Comparison of ENCODE assay signal across 16 cellular contexts in genomic region chrX:40883021-40883619, GRCh38.
DNase-seq lines count a peak whose midpoint lies in the region; ATAC-seq, FAIRE-seq and TF ChIP-seq lines count a peak whose summit lies in the region.
"Had no signal": no experiment of that assay in that cellular context is flagged by ENCODE, and none has a peak within 500 bp of the region (broad histone marks: within the 10 kb centered on the region; RNA-seq: fewer than 3 reads in every experiment).

No MANE protein-coding gene starts in this region.

- H4K20me1 ChIP-seq in astrocyte (ENCODE audit: insufficient read depth, low read length) (no peaks in the 10 kb centered on the region), osteoblast (ENCODE audit: insufficient read depth, low read length) (no peaks in the 10 kb centered on the region)
- H4K20me1 ChIP-seq: BLaER1 treated with 17β-estradiol and CSF1 and Interleukin-3, amounts not matched to agents 10 nM and 100 nM had no signal

- H3K27ac Mint-ChIP-seq in astrocyte (ENCODE audit: unreplicated experiment): no peak overlapping the region
- H3K27ac Mint-ChIP-seq: GM23338 had no signal

- H3K36me3 ChIP-seq in astrocyte (ENCODE audit: insufficient read depth, low read length): no peaks in the 10 kb centered on the region
- H3K36me3 ChIP-seq in osteoblast (ENCODE audit: insufficient read depth, low read length): no peaks in the 10 kb centered on the region
- H3K36me3 ChIP-seq: BLaER1 treated with 17β-estradiol and CSF1 and Interleukin-3, amounts not matched to agents 10 nM and 100 nM had no signal

- no peaks in the 10 kb centered on the region for H3K4me1 ChIP-seq in astrocyte (ENCODE audit: insufficient read depth, low read length)
- H3K4me1 ChIP-seq in osteoblast (ENCODE audit: insufficient read depth, low read length): peaks cover 1% of the 10 kb centered on the region

- H3K9me3 Mint-ChIP-seq in astrocyte (ENCODE audit: unreplicated experiment): no peaks in the 10 kb centered on the region

- ATAC-seq in HG02870 (IDR thresholded peaks at IDR 0.05; ENCODE audit: unreplicated experiment): no peak
- ATAC-seq in HG02678 (IDR thresholded peaks at IDR 0.05; ENCODE audit: unreplicated experiment): no peak
- ATAC-seq: GM23338 had no signal

- H3K79me2 ChIP-seq in astrocyte (ENCODE audit: insufficient read depth, low read length) (no peaks in the 10 kb centered on the region), osteoblast (ENCODE audit: insufficient read depth, low read length) (no peaks in the 10 kb centered on the region)

- H3K36me3 Mint-ChIP-seq in astrocyte (ENCODE audit: low read depth, unreplicated experiment): no peaks in the 10 kb centered on the region
- H3K36me3 Mint-ChIP-seq: CD4-positive, CD25-positive, alpha-beta regulatory T cell had no signal

- H3K4me1 Mint-ChIP-seq in astrocyte (ENCODE audit: low read depth, unreplicated experiment): peaks cover 7% of the 10 kb centered on the region
- H3K4me1 Mint-ChIP-seq: IgD-negative memory B cell had no signal

- TF ChIP-seq CTCF in astrocyte (IDR thresholded peaks at IDR 0.05; ENCODE audit: insufficient read depth, low read depth, low read length) (no peak), osteoblast (IDR thresholded peaks at IDR 0.05; ENCODE audit: extremely low read depth, low read depth, low read length) (no peak)

- H3K4me3 ChIP-seq in astrocyte (ENCODE audit: insufficient read depth, low read depth, low read length): no peak overlapping the region
- no peak overlapping the region for H3K4me3 ChIP-seq in osteoblast (ENCODE audit: insufficient read depth, low read length)
- H3K4me3 ChIP-seq: BLaER1 treated with 17β-estradiol and CSF1 and Interleukin-3, amounts not matched to agents 10 nM and 100 nM; GM23338 had no signal

- no peak overlapping the region for H3K27ac ChIP-seq in astrocyte (ENCODE audit: low read depth, low read length)
- H3K27ac ChIP-seq in osteoblast (ENCODE audit: low read depth, low read length): no peak overlapping the region
- H3K27ac ChIP-seq: 22Rv1; BLaER1 treated with 17β-estradiol and CSF1 and Interleukin-3, amounts not matched to agents 10 nM and 100 nM had no signal

- H3K9ac ChIP-seq in astrocyte (ENCODE audit: low read length): no peak overlapping the region
- H3K9ac ChIP-seq: BLaER1 treated with 17β-estradiol and CSF1 and Interleukin-3, amounts not matched to agents 10 nM and 100 nM had no signal

- FAIRE-seq in astrocyte (lab: Jason Lieb, UNC): peak; percentile 80
- FAIRE-seq: GM18507 had no signal

- H3K4me2 ChIP-seq in astrocyte (ENCODE audit: low read length) (no peak overlapping the region), osteoblast (ENCODE audit: insufficient read depth, low read length) (no peak overlapping the region)
- H3K4me2 ChIP-seq: GM23338 had no signal

- no peaks in the 10 kb centered on the region for H3K27me3 ChIP-seq in astrocyte (ENCODE audit: insufficient read depth, low read length)
- peaks cover 20% of the 10 kb centered on the region for H3K27me3 ChIP-seq in osteoblast (ENCODE audit: insufficient read depth, low read length)

- H3K27me3 Mint-ChIP-seq in astrocyte (ENCODE audit: low read depth, unreplicated experiment): no peaks in the 10 kb centered on the region
- H3K27me3 Mint-ChIP-seq: CD4-positive, CD25-positive, alpha-beta regulatory T cell had no signal

- no peak overlapping the region for H3K4me3 Mint-ChIP-seq in astrocyte (ENCODE audit: unreplicated experiment)
- H3K4me3 Mint-ChIP-seq: GM23338, IgD-negative memory B cell had no signal

- DNase-seq in NCI-H748 (lab: John Stamatoyannopoulos, UW; ENCODE audit: unreplicated experiment): peak; percentile 3
- no peak for DNase-seq in NCI-H748 treated with DMSO at 0.1 percent for 48 hours (lab: John Stamatoyannopoulos, UW)
- DNase-seq in astrocyte (ENCODE audit: low read depth): no peak
- DNase-seq in osteoblast (ENCODE audit: insufficient read length, low spot score, missing footprints): peak; percentile 31
- no peak for DNase-seq in NOMO-1 treated with DMSO at 0.1 percent for 48 hours (lab: John Stamatoyannopoulos, UW; ENCODE audit: unreplicated experiment)
- DNase-seq: AML-193; CD4-positive, CD25-positive, alpha-beta regulatory T cell; DMS 273 treated with DMSO at 0.1 percent for 48 hours; H7 had no signal

- no peaks in the 10 kb centered on the region for H3K9me3 ChIP-seq in astrocyte (ENCODE audit: insufficient read depth, low read depth, low read length)
- H3K9me3 ChIP-seq in osteoblast (ENCODE audit: low read depth, low read length): no peaks in the 10 kb centered on the region

- H2AFZ ChIP-seq in astrocyte (ENCODE audit: low read depth, low read length): no peak overlapping the region
- H2AFZ ChIP-seq in osteoblast (ENCODE audit: low read length): no peak overlapping the region
- H2AFZ ChIP-seq: GM23338 had no signal

Comparison
In these comparisons a context has a peak if more than half of its experiments do, and no peak if none do; other contexts are left out.
1. DNase-seq: peak in NCI-H748 (single experiment) and osteoblast (single experiment); none in NCI-H748 treated with DMSO at 0.1 percent for 48 hours (single experiment), astrocyte (single experiment) and NOMO-1 treated with DMSO at 0.1 percent for 48 hours (single experiment).